ENCODE assay signal across 8 cellular contexts in genomic region chr3:12916159-12916558, GRCh38.
DNase-seq lines count a peak whose midpoint lies in the region; ATAC-seq and FAIRE-seq lines count a peak whose summit lies in the region.

No MANE protein-coding gene starts in this region.

- POLR2A ChIA-PET in activated CD8-positive, alpha-beta T cell treated with anti-CD3 and anti-CD28 coated beads, Interleukin-2, amount 10 ng/mL, durations not matched to agents 7 days and 5 days (lab: Charles Lee): no interaction called here

- peaks cover 39 to 90% of the 10 kb centered on the region in 2 donors for H3K36me3 ChIP-seq in neuronal stem cell (replicated peaks in 1 of 2; ENCODE audit: control insufficient read depth in 2 of 2, insufficient read depth in 2 of 2, low read length in 2 of 2)

- peak overlapping the region; percentile 87 for H3K14ac ChIP-seq in neuronal stem cell (ENCODE audit: low read length)

- H2BK12ac ChIP-seq in neuronal stem cell (ENCODE audit: low read length): no peak overlapping the region

- peaks cover 31% of the 10 kb centered on the region for H3K4me1 Mint-ChIP-seq in activated CD8-positive, alpha-beta T cell treated with anti-CD3 and anti-CD28 coated beads, Interleukin-2, amount 10 ng/mL, durations not matched to agents 7 days and 5 days (ENCODE audit: low read depth)

- ATAC-seq in GM18861 (IDR thresholded peaks at IDR 0.05; ENCODE audit: unreplicated experiment): peak; percentile 53
- ATAC-seq in HG02981 (IDR thresholded peaks at IDR 0.05; ENCODE audit: unreplicated experiment): peak; percentile 62
- peak; percentile 86 for ATAC-seq in activated CD8-positive, alpha-beta T cell treated with anti-CD3 and anti-CD28 coated beads, Interleukin-2, amount 10 ng/mL, durations not matched to agents 7 days and 5 days
- no peak for ATAC-seq in HG03196 (IDR thresholded peaks at IDR 0.05; ENCODE audit: unreplicated experiment)
- ATAC-seq in HG03025 (IDR thresholded peaks at IDR 0.05; ENCODE audit: low FRiP score, unreplicated experiment): no peak
- no peak for ATAC-seq in GM19035 (IDR thresholded peaks at IDR 0.05; ENCODE audit: unreplicated experiment)

- H3K79me1 ChIP-seq in neuronal stem cell (ENCODE audit: low read depth, low read length): peaks cover 5% of the 10 kb centered on the region

- no peaks in the 10 kb centered on the region for H3K9me3 Mint-ChIP-seq in activated CD8-positive, alpha-beta T cell treated with anti-CD3 and anti-CD28 coated beads, Interleukin-2, amount 10 ng/mL, durations not matched to agents 7 days and 5 days (ENCODE audit: insufficient read depth)

- peak overlapping the region; percentile 65 for H3K27ac Mint-ChIP-seq in activated CD8-positive, alpha-beta T cell treated with anti-CD3 and anti-CD28 coated beads, Interleukin-2, amount 10 ng/mL, durations not matched to agents 7 days and 5 days

- no peak overlapping the region for H3K9ac ChIP-seq in neuronal stem cell (ENCODE audit: low read depth, low read length, poor library complexity)

- H3K4me2 ChIP-seq in neuronal stem cell (ENCODE audit: insufficient read depth, low read length, poor library complexity, severe bottlenecking): no peak overlapping the region

- H3K27me3 Mint-ChIP-seq in activated CD8-positive, alpha-beta T cell treated with anti-CD3 and anti-CD28 coated beads, Interleukin-2, amount 10 ng/mL, durations not matched to agents 7 days and 5 days (ENCODE audit: low read depth): no peaks in the 10 kb centered on the region

- H3K4me1 ChIP-seq in neuronal stem cell (ENCODE audit: control insufficient read depth in 2 of 2, insufficient read depth in 1 of 2, low read depth in 1 of 2, low read length in 2 of 2): no peaks in the 10 kb centered on the region

- DNase-seq in activated CD8-positive, alpha-beta T cell treated with anti-CD3 and anti-CD28 coated beads, Interleukin-2, amount 10 ng/mL, durations not matched to agents 7 days and 5 days: peak; percentile 85
- DNase-seq in neuronal stem cell (ENCODE audit: low spot score) (no peak), frontal cortex (ENCODE audit: low spot score in 2 of 2) (no peak)

- H3K4me3 ChIP-seq in neuronal stem cell (ENCODE audit: low read length in 2 of 2): peak overlapping the region in 1 of 2 donors; percentile 1

- no peak overlapping the region for H4K8ac ChIP-seq in neuronal stem cell (ENCODE audit: low read depth, low read length)

- no peak overlapping the region for H2AK5ac ChIP-seq in neuronal stem cell (ENCODE audit: low read depth, low read length)

- peaks cover 0 to 2% of the 10 kb centered on the region in 2 donors for H3K9me3 ChIP-seq in neuronal stem cell (replicated peaks in 1 of 2; ENCODE audit: control insufficient read depth in 2 of 2, insufficient read depth in 1 of 2, low read depth in 1 of 2, low read length in 2 of 2)

- H3K27ac ChIP-seq in neuronal stem cell (replicated peaks; ENCODE audit: low read length): no peak overlapping the region

- H4K91ac ChIP-seq in neuronal stem cell (ENCODE audit: low read depth, low read length, poor library complexity): no peak overlapping the region

- no CpG with 5 or more reads among the region's 9 CpGs for WGBS in neuronal stem cell (ENCODE audit: extremely low coverage in 2 of 2, insufficient read length in 2 of 2, insufficient replicate concordance in 1 of 2), 2 donors

- H3K4ac ChIP-seq in neuronal stem cell (ENCODE audit: low read length): no peak overlapping the region

- H3K27me3 ChIP-seq in neuronal stem cell (ENCODE audit: control insufficient read depth in 3 of 3, insufficient read depth in 3 of 3, low read depth in 1 of 3, low read length in 3 of 3): no peaks in the 10 kb centered on the region

- no peak overlapping the region for H2BK15ac ChIP-seq in neuronal stem cell (ENCODE audit: low read length)

- peak overlapping the region; percentile 60 for H2BK5ac ChIP-seq in neuronal stem cell (ENCODE audit: low read length)

- FAIRE-seq in frontal cortex (lab: Jason Lieb, UNC): no peak

- H2BK120ac ChIP-seq in neuronal stem cell (ENCODE audit: low read depth, low read length): no peak overlapping the region

- CTCF ChIA-PET in activated CD8-positive, alpha-beta T cell treated with anti-CD3 and anti-CD28 coated beads, Interleukin-2, amount 10 ng/mL, durations not matched to agents 7 days and 5 days (lab: Charles Lee): interaction anchor here (0.9 to 4.0 kb wide), 4 partner anchors 23 to 74 kb away, joined by 3 to 16 read pairs (median 4); partner anchors contain the start of gene RPL32

- H3K23ac ChIP-seq in neuronal stem cell (ENCODE audit: low read depth, low read length, poor library complexity): no peak overlapping the region

- H3K36me3 Mint-ChIP-seq in activated CD8-positive, alpha-beta T cell treated with anti-CD3 and anti-CD28 coated beads, Interleukin-2, amount 10 ng/mL, durations not matched to agents 7 days and 5 days (ENCODE audit: low read depth): peaks cover 49% of the 10 kb centered on the region

- H2AFZ ChIP-seq in neuronal stem cell (ENCODE audit: low read length): no peak overlapping the region

- peak overlapping the region; percentile 21 for H3K4me3 Mint-ChIP-seq in activated CD8-positive, alpha-beta T cell treated with anti-CD3 and anti-CD28 coated beads, Interleukin-2, amount 10 ng/mL, durations not matched to agents 7 days and 5 days

- H3K18ac ChIP-seq in neuronal stem cell (ENCODE audit: low read length): no peak overlapping the region

Comparison
In these comparisons a context has a peak if more than half of its experiments do, and no peak if none do; other contexts are left out.
1. ATAC-seq: peak in GM18861 (single experiment), HG02981 (single experiment) and activated CD8-positive, alpha-beta T cell treated with anti-CD3 and anti-CD28 coated beads, Interleukin-2, amount 10 ng/mL, durations not matched to agents 7 days and 5 days (single experiment); none in HG03196 (single experiment), HG03025 (single experiment) and GM19035 (single experiment).